ENCODE assay signal across 28 cellular contexts in genomic region chr3:176994393-176994792, GRCh38.
"Had no signal": no experiment of that assay in that cellular context is flagged by ENCODE, and none has a peak within 500 bp of the region (broad histone marks: within the 10 kb centered on the region; RNA-seq: fewer than 3 reads in every experiment).

No MANE protein-coding gene starts in this region.

- H3K27ac Mint-ChIP-seq: natural killer cell treated with Interleukin-12 subunit alpha and Interleukin-12 subunit beta and Interleukin-15 and Interleukin-18, amount 100 ng/mL, for 72 hours; nephron progenitor cell; progenitor cell of endocrine pancreas; stimulated activated effector memory CD8-positive, alpha-beta T cell treated with anti-CD3 and anti-CD28 coated beads, Interleukin-12 subunit alpha, Interleukin-12 subunit beta, amount 100 ng/mL, for 72 hours; stimulated activated naive B cell treated with anti-CD40 and anti-IgM and Interleukin-4, amounts not matched to agents 10 μg/mL and 1 μg/mL and 100 μg/mL, for 72 hours; stimulated activated naive CD8-positive, alpha-beta T cell treated with anti-CD3 and anti-CD28 coated beads, Interleukin-15, Interleukin-2, amounts not matched to agents 100 ng/mL and 50 ng/mL, for 24 hours had no signal

- H3K36me3 ChIP-seq: ovary, right lobe of liver, sigmoid colon, stomach, thoracic aorta, thyroid gland, tibial nerve, upper lobe of left lung, vagina had no signal

- ATAC-seq: natural killer cell treated with Interleukin-12 subunit alpha and Interleukin-12 subunit beta and Interleukin-15 and Interleukin-18, amount 100 ng/mL, for 72 hours; psoas muscle; right cardiac atrium; stimulated activated effector memory CD8-positive, alpha-beta T cell treated with anti-CD3 and anti-CD28 coated beads, Interleukin-12 subunit alpha, Interleukin-12 subunit beta, amount 100 ng/mL, for 72 hours; stimulated activated naive B cell treated with anti-CD40 and anti-IgM and Interleukin-4, amounts not matched to agents 10 μg/mL and 1 μg/mL and 100 μg/mL, for 72 hours had no signal

- H3K4me3 ChIP-seq: ovary, psoas muscle, right lobe of liver, sigmoid colon, stomach, thoracic aorta, thyroid gland, tibial nerve, upper lobe of left lung, vagina had no signal

- H3K79me2 ChIP-seq: parathyroid adenoma had no signal

- DNase-seq: nephron progenitor cell; occipital lobe; ovary; posterior cingulate gyrus; psoas muscle; right cardiac atrium; right lobe of liver; sigmoid colon; small intestine; stimulated activated CD4-positive, alpha-beta T cell treated with anti-CD3 and anti-CD28 coated beads, Interleukin-15, amount 100 ng/mL, for 24 hours; stimulated activated CD4-positive, alpha-beta T cell treated with anti-CD3 and anti-CD28 coated beads, Interleukin-2, amount 100 ng/mL, for 24 hours; stimulated activated CD4-positive, alpha-beta T cell treated with anti-CD3 and anti-CD28 coated beads, Interleukin-2, amount 100 ng/mL, for 48 hours; stimulated activated CD4-positive, alpha-beta T cell treated with anti-CD3 and anti-CD28 coated beads, Interleukin-4, amount 100 ng/mL, for 24 hours; stimulated activated naive B cell treated with anti-CD40 and anti-IgM and Interleukin-4, amounts not matched to agents 10 μg/mL and 1 μg/mL and 100 μg/mL, for 72 hours; stimulated activated naive CD4-positive, alpha-beta T cell treated with Interleukin-2 at 50 U/mL for 16 hours; stomach; thyroid gland; trophoblast cell; upper lobe of left lung had no signal

- H3K4me1 Mint-ChIP-seq: neural crest cell; stimulated activated effector memory CD8-positive, alpha-beta T cell treated with anti-CD3 and anti-CD28 coated beads, Interleukin-12 subunit alpha, Interleukin-12 subunit beta, amount 100 ng/mL, for 72 hours; stimulated activated naive B cell treated with anti-CD40 and anti-IgM and Interleukin-4, amounts not matched to agents 10 μg/mL and 1 μg/mL and 100 μg/mL, for 72 hours had no signal

- H3K4me1 ChIP-seq: parathyroid adenoma, psoas muscle, right lobe of liver, sigmoid colon, stomach, thyroid gland, tibial nerve, upper lobe of left lung, vagina had no signal

- H3K9ac ChIP-seq: parathyroid adenoma had no signal

- H2AFZ ChIP-seq: parathyroid adenoma had no signal

- H3K4me3 Mint-ChIP-seq: natural killer cell treated with Interleukin-12 subunit alpha and Interleukin-12 subunit beta and Interleukin-15 and Interleukin-18, amount 100 ng/mL, for 72 hours; nephron progenitor cell; neural crest cell; stimulated activated effector memory CD8-positive, alpha-beta T cell treated with anti-CD3 and anti-CD28 coated beads, Interleukin-12 subunit alpha, Interleukin-12 subunit beta, amount 100 ng/mL, for 72 hours; stimulated activated naive B cell treated with anti-CD40 and anti-IgM and Interleukin-4, amounts not matched to agents 10 μg/mL and 1 μg/mL and 100 μg/mL, for 72 hours; stimulated activated naive CD8-positive, alpha-beta T cell treated with anti-CD3 and anti-CD28 coated beads, Interleukin-15, Interleukin-2, amounts not matched to agents 100 ng/mL and 50 ng/mL, for 24 hours had no signal

- H3K9me3 ChIP-seq: ovary, psoas muscle, right lobe of liver, thoracic aorta, thyroid gland, upper lobe of left lung, vagina had no signal

- H3K27me3 Mint-ChIP-seq: progenitor cell of endocrine pancreas; stimulated activated naive B cell treated with anti-CD40 and anti-IgM and Interleukin-4, amounts not matched to agents 10 μg/mL and 1 μg/mL and 100 μg/mL, for 72 hours; stimulated activated naive CD8-positive, alpha-beta T cell treated with anti-CD3 and anti-CD28 coated beads, Interleukin-15, Interleukin-2, amounts not matched to agents 100 ng/mL and 50 ng/mL, for 24 hours had no signal

- H3K27ac ChIP-seq: ovary, parathyroid adenoma, psoas muscle, right lobe of liver, sigmoid colon, stomach, thoracic aorta, thyroid gland, tibial nerve, upper lobe of left lung, vagina had no signal

- H3K36me3 Mint-ChIP-seq: natural killer cell treated with Interleukin-12 subunit alpha and Interleukin-12 subunit beta and Interleukin-15 and Interleukin-18, amount 100 ng/mL, for 72 hours; stimulated activated effector memory CD8-positive, alpha-beta T cell treated with anti-CD3 and anti-CD28 coated beads, Interleukin-12 subunit alpha, Interleukin-12 subunit beta, amount 100 ng/mL, for 72 hours had no signal

- H3K27me3 ChIP-seq: ovary, right lobe of liver, sigmoid colon, stomach, thyroid gland, tibial nerve, upper lobe of left lung, vagina had no signal
